ENCODE assay signal across 28 cellular contexts in genomic region chr10:68101066-68101465, GRCh38. TPM values are rescaled to one million over a fixed set of nuclear protein-coding genes. Genes with fewer than 3 reads are reported as not detected.
"Had no signal": no experiment of that assay in that cellular context is flagged by ENCODE, and none has a peak within 500 bp of the region (broad histone marks: within the 10 kb centered on the region; RNA-seq: fewer than 3 reads in every experiment).

No MANE protein-coding gene starts in this region.

- H3K4me3 Mint-ChIP-seq: activated CD4-positive, alpha-beta T cell treated with anti-CD3 and anti-CD28 coated beads, Interleukin-2, amount 10 ng/mL, durations not matched to agents 24 days and 14 days; activated CD8-positive, alpha-beta T cell treated with anti-CD3 and anti-CD28 coated beads, Interleukin-2, amount 10 ng/mL, durations not matched to agents 7 days and 5 days; activated naive CD4-positive, alpha-beta T cell treated with anti-CD3 and anti-CD28 coated beads, Interleukin-2, amount 50 U/mL, for 24 hours; activated naive CD8-positive, alpha-beta T cell treated with anti-CD3 and anti-CD28 coated beads, Interleukin-2, amount 10 ng/mL, durations not matched to agents 7 days and 5 days; activated T-cell treated with anti-CD3 and anti-CD28 coated beads, Interleukin-2, amount 50 U/mL, for 24 hours; brain; T-helper 1 cell treated with Interleukin-12 subunit alpha and Interleukin-12 subunit beta and Interleukin-4 antibody, amounts not matched to agents 30 μg/mL and 1 μg/mL, for 36 hours; T-helper 2 cell treated with Interferon-gamma antibody and Interleukin-4, amounts not matched to agents 5 μg/mL and 100 μg/mL, for 36 hours had no signal

- H3K27me3 Mint-ChIP-seq: activated T-cell treated with anti-CD3 and anti-CD28 coated beads, Interleukin-2, amount 50 U/mL, for 24 hours; brain had no signal

- H3K4me3 ChIP-seq: PC-9 had no signal

- H3K9me3 Mint-ChIP-seq: activated CD4-positive, alpha-beta T cell treated with anti-CD3 and anti-CD28 coated beads, Interleukin-2, amount 10 ng/mL, durations not matched to agents 24 days and 14 days; activated naive CD4-positive, alpha-beta T cell treated with anti-CD3 and anti-CD28 coated beads, Interleukin-2, amount 50 U/mL, for 24 hours; activated naive CD8-positive, alpha-beta T cell treated with anti-CD3 and anti-CD28 coated beads, Interleukin-2, amount 10 ng/mL, durations not matched to agents 7 days and 5 days; activated T-cell treated with anti-CD3 and anti-CD28 coated beads, Interleukin-2, amount 50 U/mL, for 24 hours; activated T-helper 2 cell treated with anti-CD3 and anti-CD28 coated beads, Interferon-gamma antibody, Interleukin-2, Interleukin-4, amounts not matched to agents 10 μg/mL and 5 μg/mL and 100 μg/mL, durations not matched to agents 14 hours and 24 hours and 36 hours; brain; T-helper 1 cell treated with Interleukin-12 subunit alpha and Interleukin-12 subunit beta and Interleukin-4 antibody, amounts not matched to agents 30 μg/mL and 1 μg/mL, for 36 hours; T-helper 2 cell treated with Interferon-gamma antibody and Interleukin-4, amounts not matched to agents 5 μg/mL and 100 μg/mL, for 36 hours had no signal

- H3K27ac Mint-ChIP-seq: activated CD4-positive, alpha-beta T cell treated with anti-CD3 and anti-CD28 coated beads, Interleukin-2, amount 10 ng/mL, durations not matched to agents 24 days and 14 days; activated CD8-positive, alpha-beta T cell treated with anti-CD3 and anti-CD28 coated beads, Interleukin-2, amount 10 ng/mL, durations not matched to agents 7 days and 5 days; activated naive CD4-positive, alpha-beta T cell treated with anti-CD3 and anti-CD28 coated beads, Interleukin-2, amount 50 U/mL, for 24 hours; activated naive CD8-positive, alpha-beta T cell treated with anti-CD3 and anti-CD28 coated beads, Interleukin-2, amount 10 ng/mL, durations not matched to agents 7 days and 5 days; activated T-cell treated with anti-CD3 and anti-CD28 coated beads, Interleukin-2, amount 50 U/mL, for 24 hours; activated T-helper 2 cell treated with anti-CD3 and anti-CD28 coated beads, Interferon-gamma antibody, Interleukin-2, Interleukin-4, amounts not matched to agents 10 μg/mL and 5 μg/mL and 100 μg/mL, durations not matched to agents 14 hours and 24 hours and 36 hours; brain; T-helper 1 cell treated with Interleukin-12 subunit alpha and Interleukin-12 subunit beta and Interleukin-4 antibody, amounts not matched to agents 30 μg/mL and 1 μg/mL, for 36 hours; T-helper 2 cell treated with Interferon-gamma antibody and Interleukin-4, amounts not matched to agents 5 μg/mL and 100 μg/mL, for 36 hours had no signal

- ATAC-seq: activated CD8-positive, alpha-beta T cell treated with anti-CD3 and anti-CD28 coated beads, Interleukin-2, amount 10 ng/mL, durations not matched to agents 7 days and 5 days had no signal

- H3K27ac ChIP-seq: PC-9 had no signal

- H3K4me1 Mint-ChIP-seq: activated naive CD4-positive, alpha-beta T cell treated with anti-CD3 and anti-CD28 coated beads, Interleukin-2, amount 50 U/mL, for 24 hours had no signal

- DNase-seq: activated CD4-positive, alpha-beta T cell treated with anti-CD3 and anti-CD28 coated beads, Interleukin-2, amount 10 ng/mL, durations not matched to agents 24 days and 14 days; activated CD4-positive, alpha-beta T cell treated with anti-CD3 and anti-CD28 coated beads, Interleukin-2, amount 50 U/mL, for 4 hours; activated CD8-positive, alpha-beta T cell treated with anti-CD3 and anti-CD28 coated beads, Interleukin-2, amount 10 ng/mL, durations not matched to agents 7 days and 5 days; activated gamma-delta T cell; activated naive CD4-positive, alpha-beta T cell treated with Interleukin-2 at 50 U/mL for 16 hours; activated naive CD8-positive, alpha-beta T cell treated with anti-CD3 and anti-CD28 coated beads, Interleukin-2, amount 10 ng/mL, durations not matched to agents 7 days and 5 days; activated T-cell treated with anti-CD3 and anti-CD28 coated beads, Interleukin-2, amount 50 U/mL, for 24 hours; amygdala; caudate nucleus; cerebellar nuclear complex; MM.1S; MV-4-11; NCI-H1092; NCI-H1436 treated with DMSO at 0.1 percent for 48 hours; NCI-H1694 treated with DMSO at 0.1 percent for 48 hours; NCI-H2029; NCI-H345; NCI-H524 treated with DMSO at 0.1 percent for 48 hours; NCI-H748 treated with DMSO at 0.1 percent for 48 hours; NK-92 treated with Interleukin-12 subunit alpha and Interleukin-12 subunit beta, amount 100 ng/mL, for 24 hours; PC-9; Right ventricle myocardium superior had no signal

- H3K36me3 Mint-ChIP-seq: activated naive CD4-positive, alpha-beta T cell treated with anti-CD3 and anti-CD28 coated beads, Interleukin-2, amount 50 U/mL, for 24 hours; activated naive CD8-positive, alpha-beta T cell treated with anti-CD3 and anti-CD28 coated beads, Interleukin-2, amount 10 ng/mL, durations not matched to agents 7 days and 5 days; brain had no signal

RNA-seq across cellular contexts. Expression of gene MYPN, which starts 8.2 kb away (rescaled TPM):
- total RNA-seq: activated CD4-positive, alpha-beta T cell treated with anti-CD3 and anti-CD28 coated beads, Interleukin-2, amount 10 ng/mL, durations not matched to agents 24 days and 14 days; activated CD8-positive, alpha-beta T cell treated with anti-CD3 and anti-CD28 coated beads, Interleukin-2, amount 10 ng/mL, durations not matched to agents 7 days and 5 days; activated naive CD8-positive, alpha-beta T cell treated with anti-CD3 and anti-CD28 coated beads, Interleukin-2, amount 10 ng/mL, durations not matched to agents 7 days and 5 days; activated T-helper 2 cell treated with anti-CD3 and anti-CD28 coated beads, Interferon-gamma antibody, Interleukin-2, Interleukin-4, amounts not matched to agents 10 μg/mL and 5 μg/mL and 100 μg/mL, durations not matched to agents 14 hours and 24 hours and 36 hours; bronchial epithelial cell had no signal
